Comparison of ENCODE assay signal across 8 cellular contexts in the genomic region with DNA sequence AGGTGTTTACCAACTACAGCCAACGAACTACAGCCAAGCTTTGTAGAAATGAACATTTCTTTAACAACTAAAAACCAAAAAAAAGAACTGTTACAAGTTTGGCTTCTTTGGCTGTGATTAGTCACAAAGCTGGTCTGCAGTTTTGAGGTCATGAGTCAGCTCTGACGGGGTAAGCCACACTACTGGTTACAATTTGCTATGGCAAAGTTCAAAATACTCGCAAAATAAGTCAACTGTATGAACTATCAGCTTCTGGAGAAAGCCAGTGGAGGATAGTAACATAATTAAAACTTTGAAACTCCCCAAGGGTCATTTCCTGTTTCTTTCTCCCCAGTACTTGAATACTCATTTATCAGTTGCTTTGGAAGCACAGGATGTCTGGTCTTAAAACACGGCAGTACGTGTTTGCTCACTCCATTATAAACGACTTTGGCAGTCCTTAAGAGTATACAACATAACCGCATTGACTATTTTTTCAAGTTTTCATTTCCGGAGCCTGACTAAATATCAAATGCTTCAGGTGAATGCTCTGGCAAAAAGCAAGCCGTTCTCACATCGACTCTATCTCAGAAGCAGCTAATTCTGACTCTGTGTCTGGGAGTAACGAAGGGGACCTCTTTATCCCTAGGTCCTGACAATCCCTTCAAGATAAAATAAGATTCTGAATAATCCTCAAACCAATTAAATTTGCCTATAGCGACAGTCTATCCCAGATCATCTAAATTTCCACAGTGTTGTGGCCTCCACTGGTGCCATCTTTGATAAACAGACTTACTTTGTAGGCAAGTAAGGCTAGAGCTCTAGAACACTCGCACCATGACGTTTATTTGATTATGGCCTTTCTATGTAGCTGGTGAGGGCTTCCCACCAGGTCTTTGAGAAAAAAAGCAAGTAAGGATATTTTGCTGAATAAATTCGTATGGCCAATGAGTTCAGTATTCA. TPM values are rescaled to one million over a fixed set of nuclear protein-coding genes. Genes with fewer than 3 reads are reported as not detected.
DNase-seq lines count a peak whose midpoint lies in the region; ATAC-seq and TF ChIP-seq lines count a peak whose summit lies in the region.

No MANE protein-coding gene starts in this region.

- DNase-seq in EL (peak; percentile 96), OCI-LY7 (ENCODE audit: low spot score) (no peak), kidney tubule cell (ENCODE audit: low spot score) (peak; percentile 98), retina (no peak), GM19240 (ENCODE audit: insufficient read length, low spot score) (no peak)
- DNase-seq in activated naive CD4-positive, alpha-beta T cell treated with Interleukin-2 at 50 U/mL for 16 hours, result peak; percentile 77
- peak; percentile 40 to 60 for DNase-seq in stimulated activated CD8-positive, alpha-beta memory T cell treated with anti-CD3 and anti-CD28 coated beads, Interleukin-15, amount 100 ng/mL, for 4 hours (ENCODE audit: low read depth in 2 of 2)

- CTCF ChIA-PET in OCI-LY7 (lab: Charles Lee; ENCODE audit: unreplicated experiment), result interaction anchor here (0.6 kb wide), 1 partner anchor 10 kb away, joined by 3 read pairs; a partner anchor contains a TSS

- H3K27ac ChIP-seq in OCI-LY7 (ENCODE audit: low read depth, low read length, poor library complexity, severe bottlenecking), result no peak overlapping the region

- no peak overlapping the region for H3K4me3 ChIP-seq in OCI-LY7 (ENCODE audit: low read depth, low read length, poor library complexity, severe bottlenecking)

- no TSS peak for BruUV-seq in OCI-LY7 (replicated peaks; lab: Mats Ljungman, UMichigan)

- H3K9me3 ChIP-seq in OCI-LY7 (ENCODE audit: low read length), result no peaks in the 10 kb centered on the region

- H3K4me1 ChIP-seq in OCI-LY7 (ENCODE audit: insufficient read depth, low read length, poor library complexity, severe bottlenecking), result no peaks in the 10 kb centered on the region

- intact Hi-C loops in OCI-LY7 (cut with micrococcal nuclease; ENCODE audit: unreplicated experiment), result no loop called here

- ATAC-seq in HG02610 (IDR thresholded peaks at IDR 0.05; ENCODE audit: unreplicated experiment), result peak; percentile 75

- POLR2A ChIA-PET in OCI-LY7 (lab: Charles Lee), result interaction anchor here (0.6 to 1.3 kb wide), 3 partner anchors 15 to 62 kb away, joined by 3 to 4 read pairs (median 4); no protein-coding TSS in a partner anchor

- no peak overlapping the region for H3K4me2 ChIP-seq in OCI-LY7 (ENCODE audit: low read length)

- no peaks in the 10 kb centered on the region for H3K9me2 ChIP-seq in OCI-LY7 (ENCODE audit: insufficient read depth, low read length)

- H4K20me1 ChIP-seq in OCI-LY7 (ENCODE audit: insufficient read depth, low read length), result no peaks in the 10 kb centered on the region

- no peak for TF ChIP-seq CTCF in OCI-LY7 (conservative IDR thresholded peaks at IDR 0.05; ENCODE audit: low read length)

- H3K79me2 ChIP-seq in OCI-LY7 (ENCODE audit: insufficient read depth, low read depth, low read length), result no peaks in the 10 kb centered on the region

- H3K36me3 ChIP-seq in OCI-LY7 (ENCODE audit: insufficient read depth, low read length), result no peaks in the 10 kb centered on the region

- H2AFZ ChIP-seq in OCI-LY7 (ENCODE audit: low read length), result peak overlapping the region; percentile 70

RNA-seq across cellular contexts. Expression of a gene that starts 10.6 kb away (rescaled TPM):
- 0.44 and 0.54 TPM in 2 replicates for total RNA-seq in OCI-LY7 (2014; rRNA removed; shearing (Covaris generic))
- total RNA-seq in OCI-LY7 (2022), result 2.1 and 2.3 TPM in 2 replicates

Comparison
In these comparisons a context has a peak if more than half of its experiments do, and no peak if none do; other contexts are left out.
1. DNase-seq: peak in EL (single experiment), activated naive CD4-positive, alpha-beta T cell treated with Interleukin-2 at 50 U/mL for 16 hours (single experiment), kidney tubule cell (single experiment) and stimulated activated CD8-positive, alpha-beta memory T cell treated with anti-CD3 and anti-CD28 coated beads, Interleukin-15, amount 100 ng/mL, for 4 hours (2 of 2); none in OCI-LY7 (single experiment), retina (single experiment) and GM19240 (single experiment).